In the genomic region with DNA sequence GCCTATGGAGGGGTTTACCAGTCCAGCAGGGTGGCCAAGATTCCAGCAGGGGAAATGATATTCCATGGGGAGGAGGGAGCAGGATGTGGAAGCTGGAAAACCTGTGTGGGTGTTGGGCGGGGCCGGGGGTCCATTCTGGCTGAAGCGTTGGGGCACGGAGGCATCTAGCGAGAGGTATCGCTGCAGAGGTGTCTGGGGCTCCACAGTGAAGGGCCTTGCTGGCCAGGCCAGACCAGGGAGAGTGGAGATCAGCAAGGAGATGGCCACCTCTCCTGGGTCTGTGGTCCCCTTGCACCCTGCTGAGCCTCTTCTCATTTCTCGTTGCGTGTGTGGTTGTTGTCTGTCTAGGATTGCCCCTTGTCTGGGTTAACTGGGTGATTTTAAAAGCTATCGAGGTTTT, we compare ENCODE assay signal across 1 cellular context.
A peak's percentile ranks its signal among the peaks of the same experiment; 100 is the strongest.
TF ChIP-seq lines count a peak whose summit lies in the region.

No MANE protein-coding gene starts in this region.

TF ChIP-seq in HepG2, 621 proteins besides CTCF, POLR2A, EP300 and RAD21:
- TF ChIP-seq GABPB1 (CRISPR knock-in tag; IDR thresholded peaks at IDR 0.05) (0 out of 2 replicates have a peak, but pooled peaks have one; percentile 0), ZNF260 (CRISPR knock-in tag; IDR thresholded peaks at IDR 0.05; ENCODE audit: borderline replicate concordance, low read depth) (no peak)
- TF ChIP-seq, protein P1, sequence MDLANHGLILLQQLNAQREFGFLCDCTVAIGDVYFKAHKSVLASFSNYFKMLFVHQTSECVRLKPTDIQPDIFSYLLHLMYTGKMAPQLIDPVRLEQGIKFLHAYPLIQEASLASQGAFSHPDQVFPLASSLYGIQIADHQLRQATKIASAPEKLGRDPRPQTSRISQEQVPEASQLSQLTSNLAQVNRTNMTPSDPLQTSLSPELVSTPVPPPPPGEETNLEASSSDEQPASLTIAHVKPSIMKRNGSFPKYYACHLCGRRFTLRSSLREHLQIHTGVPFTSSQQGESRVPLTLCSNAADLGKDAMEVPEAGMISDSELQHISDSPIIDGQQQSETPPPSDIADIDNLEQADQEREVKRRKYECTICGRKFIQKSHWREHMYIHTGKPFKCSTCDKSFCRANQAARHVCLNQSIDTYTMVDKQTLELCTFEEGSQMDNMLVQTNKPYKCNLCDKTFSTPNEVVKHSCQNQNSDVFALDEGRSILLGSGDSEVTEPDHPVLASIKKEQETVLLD (CRISPR knock-in tag; IDR thresholded peaks at IDR 0.05; ENCODE audit: low read depth) = no peak
- TF ChIP-seq, protein P2, sequence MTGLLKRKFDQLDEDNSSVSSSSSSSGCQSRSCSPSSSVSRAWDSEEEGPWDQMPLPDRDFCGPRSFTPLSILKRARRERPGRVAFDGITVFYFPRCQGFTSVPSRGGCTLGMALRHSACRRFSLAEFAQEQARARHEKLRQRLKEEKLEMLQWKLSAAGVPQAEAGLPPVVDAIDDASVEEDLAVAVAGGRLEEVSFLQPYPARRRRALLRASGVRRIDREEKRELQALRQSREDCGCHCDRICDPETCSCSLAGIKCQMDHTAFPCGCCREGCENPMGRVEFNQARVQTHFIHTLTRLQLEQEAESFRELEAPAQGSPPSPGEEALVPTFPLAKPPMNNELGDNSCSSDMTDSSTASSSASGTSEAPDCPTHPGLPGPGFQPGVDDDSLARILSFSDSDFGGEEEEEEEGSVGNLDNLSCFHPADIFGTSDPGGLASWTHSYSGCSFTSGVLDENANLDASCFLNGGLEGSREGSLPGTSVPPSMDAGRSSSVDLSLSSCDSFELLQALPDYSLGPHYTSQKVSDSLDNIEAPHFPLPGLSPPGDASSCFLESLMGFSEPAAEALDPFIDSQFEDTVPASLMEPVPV (CRISPR knock-in tag; IDR thresholded peaks at IDR 0.05) = no peak
